1 cellular context compared by ENCODE assay signal in genomic region chr2:135819211-135819610, GRCh38.
TF ChIP-seq lines count a peak whose summit lies in the region.

No MANE protein-coding gene starts in this region.

TF ChIP-seq in IMR-90, 13 proteins besides CTCF, POLR2A, EP300 and RAD21:
- TF ChIP-seq CEBPB (IDR thresholded peaks at IDR 0.05; ENCODE audit: low read depth, low read length) (no peak), SMC3 (IDR thresholded peaks at IDR 0.05; ENCODE audit: low read depth, low read length) (0 out of 2 replicates have a peak, but pooled peaks have one; percentile 13), RCOR1 (IDR thresholded peaks at IDR 0.05; ENCODE audit: insufficient replicate concordance, low read length) (no peak), BHLHE40 (IDR thresholded peaks at IDR 0.05; ENCODE audit: low read depth, low read length) (peak; percentile 27; the same call in 1 of the 2 replicates), NFE2L2 (IDR thresholded peaks at IDR 0.05; ENCODE audit: low read depth, low read length) (no peak)
